ENCODE assay signal across 8 cellular contexts in genomic region chrX:153333821-153334653, GRCh38. TPM values are rescaled to one million over a fixed set of nuclear protein-coding genes. Genes with fewer than 3 reads are reported as not detected.
DNase-seq lines count a peak whose midpoint lies in the region; FAIRE-seq lines count a peak whose summit lies in the region.

ZNF275 (plus strand) TSS chrX:153334153; CDS start chrX:153336680, 2,527 bp downstream.

- no peaks in the 10 kb centered on the region for H3K9me3 ChIP-seq in ES-I3 (ENCODE audit: control insufficient read depth, insufficient read depth, low read length)
- H3K9me3 ChIP-seq in subcutaneous abdominal adipose tissue (ENCODE audit: control insufficient read depth in 5 of 5, low read length in 5 of 5) = peaks cover 0 to 5% (median 0%) of the 10 kb centered on the region in 5 donors

- peak within 1 kb of the TSS; percentile 30 for H3K27ac ChIP-seq in subcutaneous abdominal adipose tissue (ENCODE audit: low read depth, low read length)

- peak; percentile 29 for DNase-seq in H4 (ENCODE audit: low spot score)
- DNase-seq in LoVo (ENCODE audit: low spot score) = peak; percentile 74
- DNase-seq in SK-N-DZ (ENCODE audit: low spot score) = peak; percentile 66
- peak; percentile 46 to 79 (median 62) for DNase-seq in activated naive CD4-positive, alpha-beta T cell (lab: John Stamatoyannopoulos, UW)
- DNase-seq in frontal cortex (ENCODE audit: low spot score in 2 of 2) = peak; percentile 87 to 88
- peak; percentile 13 for DNase-seq in non-pigmented ciliary epithelial cell (ENCODE audit: low read depth)

- peaks cover 5% of the 10 kb centered on the region; the same call in 1 of the 2 replicates for H3K4me1 ChIP-seq in ES-I3 (ENCODE audit: insufficient read depth, low read length)
- peaks cover 0 to 22% (median 13%) of the 10 kb centered on the region in 5 donors for H3K4me1 ChIP-seq in subcutaneous abdominal adipose tissue (ENCODE audit: control insufficient read depth in 5 of 5, insufficient read depth in 5 of 5, low read length in 5 of 5)

- peak within 1 kb of the TSS; percentile 80 for H3K9ac ChIP-seq in ES-I3 (ENCODE audit: low read depth, low read length)
- H3K9ac ChIP-seq in subcutaneous abdominal adipose tissue (ENCODE audit: low read length in 5 of 5) = peak within 1 kb of the TSS in 4 of 5 donors; percentile 47 to 81 (median 76)

- H3K4me3 ChIP-seq in subcutaneous abdominal adipose tissue (ENCODE audit: low read depth in 1 of 5, low read length in 5 of 5) = peak within 1 kb of the TSS; percentile 65 to 81 (median 76)

- FAIRE-seq in frontal cortex (lab: Jason Lieb, UNC) = no peak

- H3K36me3 ChIP-seq in ES-I3 (ENCODE audit: insufficient read depth, low read length) (0 out of 2 replicates have a peak, but pooled peaks cover 4% of the 10 kb centered on the region), subcutaneous abdominal adipose tissue (ENCODE audit: control insufficient read depth in 5 of 5, insufficient read depth in 5 of 5, low read length in 5 of 5) (peaks cover 0 to 12% (median 6%) of the 10 kb centered on the region in 5 donors)

- peaks cover 0 to 8% (median 6%) of the 10 kb centered on the region in 5 donors for H3K27me3 ChIP-seq in subcutaneous abdominal adipose tissue (ENCODE audit: control insufficient read depth in 5 of 5, insufficient read depth in 4 of 5, low read length in 5 of 5)

RNA-seq across cellular contexts. Expression of gene ZNF275, which starts in this region (rescaled TPM):
- total RNA-seq in H4 (2014; rRNA removed; shearing (Covaris generic)) = 6.0 and 6.3 TPM in 2 replicates
- polyA plus RNA-seq in SK-N-DZ (2014; cell fraction: cytosol; rRNA removed) = 3.3 and 3.4 TPM in 2 replicates
- 2.8 and 6.4 TPM in 2 replicates for polyA plus RNA-seq in SK-N-DZ (2014; cell fraction: nucleus; rRNA removed)
- 5.7 TPM for total RNA-seq in frontal cortex

Comparison
In these comparisons a context has a peak if more than half of its experiments do, and no peak if none do; other contexts are left out.
1. Peak in every context shown above with its lines: DNase-seq, H3K4me3 ChIP-seq and H3K27ac ChIP-seq.
2. DNase-seq: peak in every context shown above with its lines; median percentile 88 in frontal cortex; 74 in LoVo; 66 in SK-N-DZ; 62 in activated naive CD4-positive, alpha-beta T cell; 29 in H4; 13 in non-pigmented ciliary epithelial cell.